Comparison of ENCODE assay signal across 34 cellular contexts in the genomic region with DNA sequence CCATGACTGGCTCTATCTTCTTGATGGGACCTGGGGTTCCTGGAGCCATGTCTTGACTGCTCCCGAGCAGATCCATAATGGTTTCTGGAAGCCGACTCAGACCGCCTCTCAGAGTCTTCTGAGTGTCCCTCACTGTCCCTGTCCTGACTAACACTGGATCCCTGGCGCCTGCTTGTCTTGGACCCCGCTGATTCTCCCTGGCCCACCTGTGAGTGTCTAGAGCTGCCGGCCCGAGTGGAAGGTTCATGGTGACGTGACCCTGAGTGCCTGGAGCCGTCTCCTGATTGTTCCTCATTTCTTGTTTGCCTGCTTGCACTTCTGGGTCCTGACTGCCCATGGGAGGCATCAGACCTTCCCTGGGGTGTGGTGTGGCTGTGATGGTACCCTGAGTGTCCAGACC. TPM values are rescaled to one million over a fixed set of nuclear protein-coding genes. Genes with fewer than 3 reads are reported as not detected.
"Had no signal": no experiment of that assay in that cellular context is flagged by ENCODE, and none has a peak within 500 bp of the region (broad histone marks: within the 10 kb centered on the region; RNA-seq: fewer than 3 reads in every experiment).

No MANE protein-coding gene starts in this region.

- DNase-seq: heart right ventricle; left colon; lower lobe of right lung; mammary epithelial cell; mesenchymal stem cell; naive thymus-derived CD8-positive, alpha-beta T cell; occipital lobe; small intestine; spleen; stimulated activated CD4-positive, alpha-beta T cell treated with anti-CD3 and anti-CD28 coated beads, Interleukin-4, amount 100 ng/mL, for 24 hours; stimulated activated naive CD4-positive, alpha-beta T cell had no signal

- H2AFZ ChIP-seq: hepatocyte, parathyroid adenoma had no signal

- H3K27me3 Mint-ChIP-seq: progenitor cell of endocrine pancreas; stimulated activated naive CD8-positive, alpha-beta T cell treated with anti-CD3 and anti-CD28 coated beads, Interleukin-15, Interleukin-2, amounts not matched to agents 100 ng/mL and 50 ng/mL, for 24 hours; type B pancreatic cell had no signal

- H3K4me1 Mint-ChIP-seq: nephron; neural crest cell; stimulated activated effector memory CD8-positive, alpha-beta T cell treated with anti-CD3 and anti-CD28 coated beads, Interleukin-12 subunit alpha, Interleukin-12 subunit beta, amount 100 ng/mL, for 72 hours had no signal

- H3K4me3 ChIP-seq: heart right ventricle, hepatocyte, left lung, lower lobe of right lung, right atrium auricular region, spleen, suprapubic skin, thoracic aorta, tibial artery, vagina had no signal

- H3K9me3 ChIP-seq: lower lobe of right lung, neutrophil, right atrium auricular region, suprapubic skin, vagina had no signal

- H3K27ac ChIP-seq: heart right ventricle, hepatocyte, left lung, lower lobe of right lung, neutrophil, parathyroid adenoma, right atrium auricular region, spleen, suprapubic skin, thoracic aorta, tibial artery, vagina had no signal

- H3K4me3 Mint-ChIP-seq: naive thymus-derived CD8-positive, alpha-beta T cell; nephron; neural crest cell; stimulated activated effector memory CD8-positive, alpha-beta T cell treated with anti-CD3 and anti-CD28 coated beads, Interleukin-12 subunit alpha, Interleukin-12 subunit beta, amount 100 ng/mL, for 72 hours; stimulated activated naive CD8-positive, alpha-beta T cell treated with anti-CD3 and anti-CD28 coated beads, Interleukin-15, Interleukin-2, amounts not matched to agents 100 ng/mL and 50 ng/mL, for 24 hours; type B pancreatic cell had no signal

- H3K27me3 ChIP-seq: heart right ventricle, hepatocyte, left lung, neutrophil, right atrium auricular region, suprapubic skin, tibial artery, vagina had no signal

- H3K36me3 Mint-ChIP-seq: stimulated activated effector memory CD8-positive, alpha-beta T cell treated with anti-CD3 and anti-CD28 coated beads, Interleukin-12 subunit alpha, Interleukin-12 subunit beta, amount 100 ng/mL, for 72 hours; type B pancreatic cell had no signal

- H3K4me1 ChIP-seq: heart right ventricle, left lung, lower lobe of right lung, parathyroid adenoma, right atrium auricular region, spleen, suprapubic skin, tibial artery, vagina had no signal

- H3K9ac ChIP-seq: parathyroid adenoma had no signal

- H3K79me2 ChIP-seq: hepatocyte, parathyroid adenoma had no signal

- H3K27ac Mint-ChIP-seq: nephron; progenitor cell of endocrine pancreas; stimulated activated effector memory CD8-positive, alpha-beta T cell treated with anti-CD3 and anti-CD28 coated beads, Interleukin-12 subunit alpha, Interleukin-12 subunit beta, amount 100 ng/mL, for 72 hours; stimulated activated naive CD8-positive, alpha-beta T cell treated with anti-CD3 and anti-CD28 coated beads, Interleukin-15, Interleukin-2, amounts not matched to agents 100 ng/mL and 50 ng/mL, for 24 hours; type B pancreatic cell had no signal

- H3K4me2 ChIP-seq: hepatocyte had no signal

- H3K36me3 ChIP-seq: heart right ventricle, left lung, lower lobe of right lung, neutrophil, right atrium auricular region, spleen, suprapubic skin had no signal

- ATAC-seq: heart right ventricle; left colon; left lung; lower lobe of right lung; naive thymus-derived CD8-positive, alpha-beta T cell; sciatic nerve; stimulated activated effector memory CD8-positive, alpha-beta T cell treated with anti-CD3 and anti-CD28 coated beads, Interleukin-12 subunit alpha, Interleukin-12 subunit beta, amount 100 ng/mL, for 72 hours had no signal

- H3K9me3 Mint-ChIP-seq: stimulated activated effector memory CD8-positive, alpha-beta T cell treated with anti-CD3 and anti-CD28 coated beads, Interleukin-12 subunit alpha, Interleukin-12 subunit beta, amount 100 ng/mL, for 72 hours had no signal

RNA-seq across cellular contexts. Expression of a gene that starts 15.1 kb away (rescaled TPM):
- total RNA-seq: hepatocyte, left colon, left lung, lower lobe of right lung, mucosa of gallbladder, neural crest cell, occipital lobe, osteocyte, progenitor cell of endocrine pancreas, pulmonary artery endothelial cell, right atrium auricular region, subcutaneous adipose tissue had no signal
- polyA plus RNA-seq: hepatocyte; naive thymus-derived CD8-positive, alpha-beta T cell had no signal

RNA-seq across cellular contexts. Expression of a gene that starts 49.9 kb away (rescaled TPM):
- total RNA-seq: heart right ventricle, hepatocyte, left colon, left lung, liver, lower lobe of right lung, mammary epithelial cell, mucosa of gallbladder, neural crest cell, occipital lobe, osteocyte, progenitor cell of endocrine pancreas, pulmonary artery endothelial cell, renal cortical epithelial cell, right atrium auricular region, sciatic nerve, urinary bladder, vagina had no signal
- polyA plus RNA-seq: heart right ventricle, hepatocyte, liver, mammary epithelial cell, small intestine, spleen, urinary bladder had no signal
